In the genomic region with DNA sequence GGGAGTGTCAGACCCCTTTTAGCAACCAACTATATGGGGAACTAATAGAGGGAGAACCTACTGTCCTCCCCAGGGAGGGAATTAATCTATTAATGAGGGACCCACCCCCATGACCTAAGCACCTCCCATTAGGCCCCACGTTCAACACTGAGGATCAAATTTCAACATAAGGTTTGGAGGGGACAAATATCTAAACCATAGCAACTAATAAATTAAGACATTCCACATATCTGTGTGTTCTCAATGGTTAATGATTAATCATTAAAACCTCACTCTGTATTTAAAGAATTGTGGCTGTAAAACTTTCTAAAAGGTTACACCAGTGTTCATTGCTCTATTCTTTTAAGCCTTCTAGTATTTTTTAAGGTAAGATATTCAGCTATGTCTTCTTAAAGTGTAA, we compare ENCODE assay signal across 26 cellular contexts.
A peak's percentile ranks its signal among the peaks of the same experiment; 100 is the strongest.
DNase-seq lines count a peak whose midpoint lies in the region; ATAC-seq and TF ChIP-seq lines count a peak whose summit lies in the region.
"Had no signal": no experiment of that assay in that cellular context is flagged by ENCODE, and none has a peak within 500 bp of the region (broad histone marks: within the 10 kb centered on the region; RNA-seq: fewer than 3 reads in every experiment).

No MANE protein-coding gene starts in this region.

- H3K4me3 ChIP-seq in mesenchymal stem cell (ENCODE audit: insufficient read depth in 1 of 2, low read depth in 1 of 2, low read length in 2 of 2), result no peak overlapping the region
- H3K4me3 ChIP-seq in osteoblast (ENCODE audit: insufficient read depth, low read length), result no peak overlapping the region
- H3K4me3 ChIP-seq in gastrocnemius medialis, result no peak overlapping the region
- H3K4me3 ChIP-seq: right lobe of liver, SJCRH30, tibial nerve had no signal

- no peak overlapping the region for H4K91ac ChIP-seq in mesenchymal stem cell (ENCODE audit: low read length)

- 67% methylated on average over 1 of the region's 1 CpG for WGBS in mesenchymal stem cell

- H3K4me2 ChIP-seq in mesenchymal stem cell (ENCODE audit: low read length, poor library complexity, severe bottlenecking) (no peak overlapping the region), osteoblast (ENCODE audit: insufficient read depth, low read length) (no peak overlapping the region)

- peak overlapping the region; percentile 92 for H2AK5ac ChIP-seq in mesenchymal stem cell (ENCODE audit: low read length, severe bottlenecking)

- TF ChIP-seq CTCF in osteoblast (IDR thresholded peaks at IDR 0.05; ENCODE audit: extremely low read depth, low read depth, low read length) (no peak), gastrocnemius medialis (IDR thresholded peaks at IDR 0.05 in 4 of 5, conservative IDR thresholded peaks at IDR 0.05 in 1 of 5) (no peak)

- no peak overlapping the region for H3K14ac ChIP-seq in mesenchymal stem cell (ENCODE audit: low read length in 2 of 2)

- H3K4me1 ChIP-seq in mesenchymal stem cell (ENCODE audit: control insufficient read depth, insufficient read depth, low read depth, low read length) (peaks cover 25% of the 10 kb centered on the region), osteoblast (ENCODE audit: insufficient read depth, low read length) (peaks cover 19% of the 10 kb centered on the region), gastrocnemius medialis (peaks cover 0 to 5% of the 10 kb centered on the region in 2 donors)

- DNase-seq in DMS 273 (lab: John Stamatoyannopoulos, UW; ENCODE audit: unreplicated experiment) (peak; percentile 10), DMS 273 treated with DMSO at 0.1 percent for 48 hours (lab: John Stamatoyannopoulos, UW) (no peak), glomerular visceral epithelial cell (ENCODE audit: extremely low spot score) (peak; percentile 62), mesenchymal stem cell (no peak), osteoblast (ENCODE audit: insufficient read length, low spot score, missing footprints) (no peak), gastrocnemius medialis (no peak)
- no peak for DNase-seq in stimulated activated CD4-positive, alpha-beta T cell treated with anti-CD3 and anti-CD28 coated beads, Interleukin-2, amount 100 ng/mL, for 24 hours
- DNase-seq: activated CD4-positive, alpha-beta T cell treated with anti-CD3 and anti-CD28 coated beads for 36 hours; activated CD8-positive, alpha-beta T cell treated with anti-CD3 and anti-CD28 coated beads, Interleukin-2, amount 10 ng/mL, durations not matched to agents 7 days and 5 days; amniotic stem cell; GOT3; hippocampal formation; KBM-7; left colon; mesendoderm; NCI-H1105; NCI-H2029 treated with DMSO at 0.1 percent for 48 hours; NCI-H774; posterior cingulate gyrus; right lobe of liver; RPMI8226; SJCRH30; stimulated activated CD4-positive, alpha-beta T cell treated with anti-CD3 and anti-CD28 coated beads, Interleukin-4, amount 100 ng/mL, for 1 hour; T-helper 9 cell had no signal

- H4K20me1 ChIP-seq in osteoblast (ENCODE audit: insufficient read depth, low read length), result no peaks in the 10 kb centered on the region

- TF ChIP-seq POLR2A in gastrocnemius medialis (IDR thresholded peaks at IDR 0.05), result no peak

- no peaks in the 10 kb centered on the region for H3K36me3 ChIP-seq in mesenchymal stem cell (ENCODE audit: control insufficient read depth in 1 of 2, insufficient read depth in 2 of 2, low read depth in 1 of 2, low read length in 2 of 2)
- H3K36me3 ChIP-seq in osteoblast (ENCODE audit: insufficient read depth, low read length), result no peaks in the 10 kb centered on the region
- no peaks in the 10 kb centered on the region for H3K36me3 ChIP-seq in gastrocnemius medialis
- H3K36me3 ChIP-seq: right lobe of liver, SJCRH30, tibial nerve had no signal

- no peak overlapping the region for H3K9ac ChIP-seq in mesenchymal stem cell (ENCODE audit: low read length)

- no peaks in the 10 kb centered on the region for H3K79me2 ChIP-seq in osteoblast (ENCODE audit: insufficient read depth, low read length)

- no peak overlapping the region for H3K18ac ChIP-seq in mesenchymal stem cell (ENCODE audit: low read depth in 1 of 2, low read length in 2 of 2)

- H3K27ac ChIP-seq in mesenchymal stem cell (ENCODE audit: low read length, poor library complexity, severe bottlenecking) (peak overlapping the region; percentile 94), osteoblast (ENCODE audit: low read depth, low read length) (no peak overlapping the region), gastrocnemius medialis (no peak overlapping the region)
- H3K27ac ChIP-seq: tibial nerve had no signal

- no peaks in the 10 kb centered on the region for H3K79me1 ChIP-seq in mesenchymal stem cell (replicated peaks; ENCODE audit: low read length, poor library complexity, severe bottlenecking)

- H2AFZ ChIP-seq in mesenchymal stem cell (ENCODE audit: low read depth, low read length) (no peak overlapping the region), osteoblast (ENCODE audit: low read length) (no peak overlapping the region)

- no peak overlapping the region for H3K4ac ChIP-seq in mesenchymal stem cell (ENCODE audit: low read depth in 1 of 2, low read length in 2 of 2)

- in situ Hi-C loops in gastrocnemius medialis (cut with MboI; ENCODE audit: low sequenced_read_pairs in 4 of 4), result no loop called here

- intact Hi-C loops in gastrocnemius medialis (cut with DNase I; ENCODE audit: low total_unique reads), result no loop called here

- H2BK12ac ChIP-seq in mesenchymal stem cell (ENCODE audit: low read length in 2 of 2), result no peak overlapping the region

- H3K27me3 ChIP-seq in mesenchymal stem cell (ENCODE audit: control insufficient read depth in 1 of 2, insufficient read depth in 1 of 2, low read length in 2 of 2) (peaks cover 18 to 38% of the 10 kb centered on the region in 2 experiments), osteoblast (ENCODE audit: insufficient read depth, low read length) (peaks cover 15% of the 10 kb centered on the region), gastrocnemius medialis (no peaks in the 10 kb centered on the region)
- H3K27me3 ChIP-seq: right lobe of liver, SJCRH30, tibial nerve had no signal

- no peak overlapping the region for H2BK15ac ChIP-seq in mesenchymal stem cell (ENCODE audit: low read depth, poor library complexity, severe bottlenecking)

- no peak overlapping the region for H3K23ac ChIP-seq in mesenchymal stem cell (ENCODE audit: low read length in 2 of 2)

- H3K9me3 ChIP-seq in mesenchymal stem cell (ENCODE audit: control insufficient read depth, low read length), result no peaks in the 10 kb centered on the region
- H3K9me3 ChIP-seq in osteoblast (ENCODE audit: low read depth, low read length), result no peaks in the 10 kb centered on the region
- no peaks in the 10 kb centered on the region for H3K9me3 ChIP-seq in gastrocnemius medialis
- H3K9me3 ChIP-seq: right lobe of liver, SJCRH30, tibial nerve had no signal

- ATAC-seq in HG02852 (IDR thresholded peaks at IDR 0.05; ENCODE audit: unreplicated experiment) (no peak), gastrocnemius medialis (no peak)
- ATAC-seq: activated CD4-positive, alpha-beta T cell treated with anti-CD3 and anti-CD28 coated beads for 36 hours; activated CD8-positive, alpha-beta T cell treated with anti-CD3 and anti-CD28 coated beads, Interleukin-2, amount 10 ng/mL, durations not matched to agents 7 days and 5 days; left colon had no signal

- no peak overlapping the region for H2BK120ac ChIP-seq in mesenchymal stem cell (ENCODE audit: low read depth, low read length)

- H2BK5ac ChIP-seq in mesenchymal stem cell (ENCODE audit: low read depth, low read length, poor library complexity, severe bottlenecking), result peak overlapping the region; percentile 32

- H4K8ac ChIP-seq in mesenchymal stem cell (ENCODE audit: low read length), result no peak overlapping the region

Comparison
In these comparisons a context has a peak if more than half of its experiments do, and no peak if none do; other contexts are left out.
1. DNase-seq: peak in DMS 273 (single experiment) and glomerular visceral epithelial cell (single experiment); none in DMS 273 treated with DMSO at 0.1 percent for 48 hours (single experiment), mesenchymal stem cell (single experiment), osteoblast (single experiment), gastrocnemius medialis (0 of 2) and stimulated activated CD4-positive, alpha-beta T cell treated with anti-CD3 and anti-CD28 coated beads, Interleukin-2, amount 100 ng/mL, for 24 hours (0 of 2).